In genomic region chr19:56823956-56824355, GRCh38 we compare ENCODE assay signal across 1 cellular context.
TF ChIP-seq lines count a peak whose summit lies in the region.

No MANE protein-coding gene starts in this region.

TF ChIP-seq in HepG2, 621 proteins besides CTCF, POLR2A, EP300 and RAD21:
- TF ChIP-seq ZNF543 (CRISPR knock-in tag; IDR thresholded peaks at IDR 0.05) = no peak
- no peak for TF ChIP-seq ZNF329 (CRISPR knock-in tag; IDR thresholded peaks at IDR 0.05; ENCODE audit: low read depth)
- TF ChIP-seq ZBTB42 (CRISPR knock-in tag; IDR thresholded peaks at IDR 0.05) = no peak
- peak; percentile 45 for TF ChIP-seq POLR2AphosphoS5 (IDR thresholded peaks at IDR 0.05; ENCODE audit: low read depth, low read length)
- TF ChIP-seq U2AF2 (IDR thresholded peaks at IDR 0.05; ENCODE audit: low read depth, low read length) = no peak
- peak; percentile 22 for TF ChIP-seq AGO2 (optimal IDR thresholded peaks at IDR 0.05; ENCODE audit: low read depth, low read length)
- TF ChIP-seq TGIF2 (CRISPR knock-in tag; IDR thresholded peaks at IDR 0.05) = no peak
- no peak for TF ChIP-seq TBX2 (CRISPR knock-in tag; IDR thresholded peaks at IDR 0.05; ENCODE audit: borderline replicate concordance)
- TF ChIP-seq ZNF546 (CRISPR knock-in tag; conservative IDR thresholded peaks at IDR 0.05) = no peak
- no peak for TF ChIP-seq ZMAT3 (CRISPR knock-in tag; conservative IDR thresholded peaks at IDR 0.05)
- TF ChIP-seq RBM22 (optimal IDR thresholded peaks at IDR 0.05; ENCODE audit: low read length) = no peak
- TF ChIP-seq ZNF253 (CRISPR knock-in tag; IDR thresholded peaks at IDR 0.05; ENCODE audit: borderline replicate concordance) = no peak
- TF ChIP-seq RFXAP (CRISPR knock-in tag; IDR thresholded peaks at IDR 0.05; ENCODE audit: borderline replicate concordance) = no peak
